32 cellular contexts compared by ENCODE assay signal in the genomic region with DNA sequence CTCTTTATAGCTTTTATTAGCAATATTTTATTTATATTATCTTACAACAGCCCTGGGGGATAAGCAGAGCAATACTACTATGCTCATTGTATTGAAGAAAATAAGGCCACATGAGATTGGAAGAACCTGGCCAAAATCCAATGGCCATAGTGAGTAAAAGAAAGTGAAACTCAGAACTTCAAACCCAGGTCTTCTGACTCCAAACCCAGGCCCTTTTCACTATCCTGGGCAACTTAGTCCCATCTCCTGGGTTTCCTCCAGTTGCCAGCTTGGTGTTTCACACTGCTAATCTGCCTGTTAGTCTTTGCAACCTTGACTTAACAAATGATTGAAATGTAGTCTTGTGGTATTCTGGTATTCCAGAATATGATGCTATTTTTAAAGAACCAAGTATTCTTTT. TPM values are rescaled to one million over a fixed set of nuclear protein-coding genes. Genes with fewer than 3 reads are reported as not detected.
DNase-seq lines count a peak whose midpoint lies in the region; ATAC-seq, FAIRE-seq and TF ChIP-seq lines count a peak whose summit lies in the region.
"Had no signal": no experiment of that assay in that cellular context is flagged by ENCODE, and none has a peak within 500 bp of the region (broad histone marks: within the 10 kb centered on the region; RNA-seq: fewer than 3 reads in every experiment).

No MANE protein-coding gene starts in this region.

- POLR2A ChIA-PET in K562 (lab: Yijun Ruan, JAX): interaction anchor here (1.3 kb wide), 1 partner anchor 20 kb away, joined by 4 read pairs; no protein-coding TSS in a partner anchor

- peak overlapping the region; percentile 54; the same call in 1 of the 2 replicates for H3K4me3 ChIP-seq in ACC112 (ENCODE audit: low read depth, low read length)
- H3K4me3 ChIP-seq in K562: no peak overlapping the region
- no peak overlapping the region for H3K4me3 ChIP-seq in fibroblast of villous mesenchyme (ENCODE audit: low read depth, low read length)
- H3K4me3 ChIP-seq: SJCRH30, tibial artery had no signal

- TF ChIP-seq CTCF in K562 (IDR thresholded peaks at IDR 0.05 in 2 of 3, conservative IDR thresholded peaks at IDR 0.05 in 1 of 3; ENCODE audit: insufficient read depth in 2 of 3, low read depth in 1 of 3, low read length in 3 of 3): no peak
- no peak for TF ChIP-seq CTCF in fibroblast of villous mesenchyme (IDR thresholded peaks at IDR 0.05; ENCODE audit: insufficient read depth, low read depth, low read length)

- H4K20me1 ChIP-seq in K562 (replicated peaks; ENCODE audit: control insufficient read depth, insufficient read depth, low read length): no peaks in the 10 kb centered on the region

- DNase-seq in RPMI7951 (ENCODE audit: low read depth) (peak; percentile 48), K562 (ENCODE audit: extremely low read depth in 1 of 4, low spot score in 3 of 4) (no peak), fibroblast of villous mesenchyme (ENCODE audit: low read depth) (peak; percentile 43), NCI-H510A treated with DMSO at 0.1 percent for 48 hours (lab: John Stamatoyannopoulos, UW) (no peak)
- no peak for DNase-seq in stimulated activated CD4-positive, alpha-beta T cell treated with anti-CD3 and anti-CD28 coated beads, Interleukin-12 subunit alpha, Interleukin-12 subunit beta, amount 100 ng/mL, for 4 hours
- DNase-seq: 8988T; activated CD4-positive, alpha-beta T cell treated with anti-CD3 and anti-CD28 coated beads for 1 hour; activated CD8-positive, alpha-beta T cell treated with anti-CD3 and anti-CD28 coated beads, Interleukin-2, amount 10 ng/mL, durations not matched to agents 7 days and 5 days; CD4-positive, alpha-beta T cell; effector memory CD8-positive, alpha-beta T cell; HFFc6; midbrain; natural killer cell; NCI-H1092 treated with DMSO at 0.1 percent for 48 hours; NCI-H187 treated with DMSO at 0.1 percent for 48 hours; NCI-H2227 treated with DMSO at 0.1 percent for 48 hours; NCI-H69; occipital lobe; SJCRH30; stimulated activated CD4-positive, alpha-beta T cell treated with anti-CD3 and anti-CD28 coated beads, Interleukin-1b, Interleukin-23, amount 100 ng/mL, for 48 hours; stimulated activated CD8-positive, alpha-beta memory T cell treated with anti-CD3 and anti-CD28 coated beads, Interleukin-4, amount 100 ng/mL, for 48 hours; stimulated activated naive CD8-positive, alpha-beta T cell treated with anti-CD3 and anti-CD28 coated beads, Interleukin-15, amount 100 ng/mL, for 72 hours; tibial artery had no signal

- no peak overlapping the region for H3K4me2 ChIP-seq in K562 (ENCODE audit: insufficient read depth, low read length)

- peaks cover 15% of the 10 kb centered on the region for H3K4me1 ChIP-seq in ACC112 (ENCODE audit: control insufficient read depth, insufficient read depth, low read length, unreplicated experiment)
- H3K4me1 ChIP-seq in K562 (replicated peaks in 1 of 2; ENCODE audit: control insufficient read depth in 2 of 2, insufficient read depth in 2 of 2, low read length in 2 of 2): peaks cover 2 to 12% of the 10 kb centered on the region in 2 experiments; a peak in 3 of 5 replicates
- H3K4me1 ChIP-seq: SJCRH30 had no signal

- no peak for TF ChIP-seq POLR2A in K562 (conservative IDR thresholded peaks at IDR 0.05)

- CTCF ChIA-PET in K562 (lab: Yijun Ruan, JAX; ENCODE audit: low intra/inter-chr PET ratio): no interaction called here

- ATAC-seq in K562 (no peak), HG03135 (IDR thresholded peaks at IDR 0.05; ENCODE audit: unreplicated experiment) (no peak), HG03342 (IDR thresholded peaks at IDR 0.05; ENCODE audit: unreplicated experiment) (no peak)
- ATAC-seq: activated CD8-positive, alpha-beta T cell treated with anti-CD3 and anti-CD28 coated beads, Interleukin-2, amount 10 ng/mL, durations not matched to agents 7 days and 5 days; effector memory CD8-positive, alpha-beta T cell; natural killer cell; stimulated activated naive CD8-positive, alpha-beta T cell treated with anti-CD3 and anti-CD28 coated beads, Interleukin-15, amount 100 ng/mL, for 72 hours had no signal

- in situ Hi-C loops in K562 (cut with MboI): no loop called here

- no peak for TF ChIP-seq RAD21 in K562 (CRISPR knock-in tag; conservative IDR thresholded peaks at IDR 0.05 in 1 of 2, IDR thresholded peaks at IDR 0.05 in 1 of 2)

- no peak overlapping the region for H3K9ac ChIP-seq in K562 (ENCODE audit: insufficient read depth in 1 of 2, low read depth in 2 of 2, low read length in 2 of 2)

- H3K27me3 ChIP-seq in ACC112 (ENCODE audit: insufficient read depth, low read length) (no peaks in the 10 kb centered on the region), K562 (ENCODE audit: control insufficient read depth in 2 of 2, insufficient read depth in 2 of 2, low read length in 2 of 2) (no peaks in the 10 kb centered on the region)
- H3K27me3 ChIP-seq: SJCRH30, tibial artery had no signal

- no peaks in the 10 kb centered on the region for H3K9me1 ChIP-seq in K562 (ENCODE audit: control insufficient read depth, insufficient read depth, low read length)

- H2AFZ ChIP-seq in ACC112 (ENCODE audit: low read length, unreplicated experiment) (peak overlapping the region; percentile 83), K562 (ENCODE audit: low read depth, low read length) (peak overlapping the region; percentile 27; the same call in 1 of the 2 replicates)

- 0 out of 2 replicates have a peak, but pooled peaks cover 2% of the 10 kb centered on the region for H3K9me3 ChIP-seq in K562 (replicated peaks; ENCODE audit: control insufficient read depth, insufficient read depth, low read depth, low read length)
- H3K9me3 ChIP-seq: SJCRH30, tibial artery had no signal

- intact Hi-C loops in K562 (cut with micrococcal nuclease): no loop called here

- TF ChIP-seq EP300 in K562 (IDR thresholded peaks at IDR 0.05; ENCODE audit: low read length): no peak

- H3K79me2 ChIP-seq in ACC112 (ENCODE audit: control insufficient read depth, insufficient read depth, low read length, unreplicated experiment): no peaks in the 10 kb centered on the region
- H3K79me2 ChIP-seq in K562 (ENCODE audit: control insufficient read depth, insufficient read depth, low read length): no peaks in the 10 kb centered on the region

- H3K27ac ChIP-seq in ACC112 (ENCODE audit: low read depth, low read length): no peak overlapping the region
- no peak overlapping the region for H3K27ac ChIP-seq in K562 (ENCODE audit: extremely low read depth, low read depth, low read length)
- H3K27ac ChIP-seq: SJCRH30 had no signal

- H3K36me3 ChIP-seq in ACC112 (ENCODE audit: insufficient read depth, low read length): no peaks in the 10 kb centered on the region
- H3K36me3 ChIP-seq in K562 (ENCODE audit: control insufficient read depth, insufficient read depth, low read length): no peaks in the 10 kb centered on the region
- H3K36me3 ChIP-seq: SJCRH30, tibial artery had no signal

- BruUV-seq in K562 (replicated peaks; lab: Mats Ljungman, UMichigan): no TSS peak

- no peak for FAIRE-seq in K562 (lab: Jason Lieb, UNC)
- FAIRE-seq: colon, D721Med, GM12891, keratinocyte, RCC 7860, TTC549 had no signal

TF ChIP-seq in K562, 482 proteins besides CTCF, POLR2A, EP300 and RAD21 (continues in another document):
- TF ChIP-seq, protein P1, sequence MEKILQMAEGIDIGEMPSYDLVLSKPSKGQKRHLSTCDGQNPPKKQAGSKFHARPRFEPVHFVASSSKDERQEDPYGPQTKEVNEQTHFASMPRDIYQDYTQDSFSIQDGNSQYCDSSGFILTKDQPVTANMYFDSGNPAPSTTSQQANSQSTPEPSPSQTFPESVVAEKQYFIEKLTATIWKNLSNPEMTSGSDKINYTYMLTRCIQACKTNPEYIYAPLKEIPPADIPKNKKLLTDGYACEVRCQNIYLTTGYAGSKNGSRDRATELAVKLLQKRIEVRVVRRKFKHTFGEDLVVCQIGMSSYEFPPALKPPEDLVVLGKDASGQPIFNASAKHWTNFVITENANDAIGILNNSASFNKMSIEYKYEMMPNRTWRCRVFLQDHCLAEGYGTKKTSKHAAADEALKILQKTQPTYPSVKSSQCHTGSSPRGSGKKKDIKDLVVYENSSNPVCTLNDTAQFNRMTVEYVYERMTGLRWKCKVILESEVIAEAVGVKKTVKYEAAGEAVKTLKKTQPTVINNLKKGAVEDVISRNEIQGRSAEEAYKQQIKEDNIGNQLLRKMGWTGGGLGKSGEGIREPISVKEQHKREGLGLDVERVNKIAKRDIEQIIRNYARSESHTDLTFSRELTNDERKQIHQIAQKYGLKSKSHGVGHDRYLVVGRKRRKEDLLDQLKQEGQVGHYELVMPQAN (IDR thresholded peaks at IDR 0.05; ENCODE audit: borderline replicate concordance): no peak
- TF ChIP-seq TEAD2 (tag; IDR thresholded peaks at IDR 0.05) (no peak), NR2F6 (CRISPR knock-in tag; IDR thresholded peaks at IDR 0.05) (no peak)

RNA-seq across cellular contexts. Expression of a gene that starts 22.4 kb away (rescaled TPM):
- 23.4 and 29.9 TPM in 2 replicates for total RNA-seq in RPMI7951 (2014; rRNA removed; shearing (Covaris generic))
- 64.7 and 140 TPM in 2 replicates for total RNA-seq in K562 (2011; cell fraction: chromatin; rRNA removed; ENCODE audit: low replicate concordance)
- total RNA-seq in K562 (2011; cell fraction: nucleolus; rRNA removed): 34.7 and 43.2 TPM in 2 replicates
- 35.2 and 47.5 TPM in 2 replicates for total RNA-seq in K562 (2011; cell fraction: nucleoplasm; rRNA removed)
- total RNA-seq in K562 (2014; rRNA removed) (79.6 and 95.1 TPM in 2 replicates), K562 (2014; rRNA removed; fragmentation: Illumina TruSeq; extraction: Trizol) (125 and 135 TPM in 2 replicates), K562 (2015; rRNA removed; fragmentation: Illumina TruSeq; extraction: Trizol) (101 and 108 TPM in 2 replicates), K562 (2021) (101 and 107 TPM in 2 replicates), fibroblast of villous mesenchyme (7.7 and 12.5 TPM in 2 replicates)
- polyA plus RNA-seq in K562 (2011; rRNA removed) (54.6 and 65.9 TPM in 2 replicates), K562 (2014; fragmentation: Illumina TruSeq; extraction: Trizol) (105 and 116 TPM in 2 replicates), K562 (2014; fragmentation: Nextera tagmentation; extraction: Ambion mirVana) (10 to 100 TPM; 36.0 to 83.9 TPM), K562 (2014; rRNA removed) (69.5 and 71.9 TPM in 2 replicates)
- 17.0 and 30.4 TPM in 2 replicates for polyA plus RNA-seq in K562 (2011; cell fraction: cytosol; rRNA removed)
- polyA plus RNA-seq in K562 (2011; cell fraction: nucleus; rRNA removed): 31.9 and 42.5 TPM in 2 replicates
- polyA plus RNA-seq in K562 (2012): 36.8 and 61.1 TPM in 2 replicates
- 154 and 157 TPM in 2 replicates for polyA minus RNA-seq in K562 (2011; rRNA and poly(A)+ RNA removed)
- polyA minus RNA-seq in K562 (2011; cell fraction: cytosol; rRNA and poly(A)+ RNA removed): 48.3 and 58.5 TPM in 2 replicates
- polyA minus RNA-seq in K562 (2011; cell fraction: nucleus; rRNA and poly(A)+ RNA removed): 39.0 and 66.5 TPM in 2 replicates

Comparison
In these comparisons a context has a peak if more than half of its experiments do, and no peak if none do; other contexts are left out.
1. DNase-seq: peak in RPMI7951 (single experiment) and fibroblast of villous mesenchyme (single experiment); none in K562 (0 of 4), stimulated activated CD4-positive, alpha-beta T cell treated with anti-CD3 and anti-CD28 coated beads, Interleukin-12 subunit alpha, Interleukin-12 subunit beta, amount 100 ng/mL, for 4 hours (single experiment) and NCI-H510A treated with DMSO at 0.1 percent for 48 hours (single experiment).